In genomic region chr12:107906719-107907118, GRCh38 we compare ENCODE assay signal across 26 cellular contexts.
"Had no signal": no experiment of that assay in that cellular context is flagged by ENCODE, and none has a peak within 500 bp of the region (broad histone marks: within the 10 kb centered on the region; RNA-seq: fewer than 3 reads in every experiment).

No MANE protein-coding gene starts in this region.

- H3K27me3 ChIP-seq: Peyer's patch had no signal

- DNase-seq: activated CD4-positive, alpha-beta T cell treated with anti-CD3 and anti-CD28 coated beads for 48 hours; activated CD4-positive, alpha-beta T cell treated with anti-CD3 and anti-CD28 coated beads, Interleukin-2, amount 50 U/mL, for 4 hours; activated CD4-positive, CD25-positive, alpha-beta regulatory T cell treated with anti-CD3 and anti-CD28 coated beads, Interleukin-2, amount 50 U/mL, for 72 hours; activated CD8-positive, alpha-beta memory T cell treated with anti-CD3 and anti-CD28 coated beads, Interleukin-2, amount 50 U/mL, for 48 hours; activated CD8-positive, alpha-beta T cell treated with anti-CD3 and anti-CD28 coated beads, Interleukin-2, amount 10 ng/mL, durations not matched to agents 7 days and 5 days; activated naive CD4-positive, alpha-beta T cell treated with anti-CD3 and anti-CD28 coated beads, Interleukin-2, amount 50 U/mL, for 16 hours; activated naive CD8-positive, alpha-beta T cell treated with anti-CD3 and anti-CD28 coated beads, Interleukin-2, amount 10 ng/mL, durations not matched to agents 7 days and 5 days; activated T-cell treated with anti-CD3 and anti-CD28 coated beads, Interleukin-2, amount 50 U/mL, for 1 hour; aorta; caudate nucleus; colonic mucosa; MG63; NCI-H1092 treated with DMSO at 0.1 percent for 48 hours; NCI-H1417 treated with DMSO at 0.1 percent for 48 hours; NCI-H1694; NCI-H2029; NCI-H2107; NCI-H446; NCI-H524; Peyer's patch; Right ventricle myocardium superior; T-helper 2 cell; T1000 had no signal

- H3K4me3 ChIP-seq: breast epithelium, colonic mucosa, MG63, Peyer's patch had no signal

- ATAC-seq: activated CD8-positive, alpha-beta T cell treated with anti-CD3 and anti-CD28 coated beads, Interleukin-2, amount 10 ng/mL, durations not matched to agents 7 days and 5 days; WTC11 had no signal

- H3K27ac ChIP-seq: breast epithelium, colonic mucosa, Peyer's patch, RWPE1 had no signal

- H3K9me3 ChIP-seq: breast epithelium, colonic mucosa, MG63, Peyer's patch had no signal

- H3K4me1 ChIP-seq: breast epithelium, colonic mucosa had no signal

- H3K36me3 ChIP-seq: breast epithelium, colonic mucosa, MG63, Peyer's patch had no signal
